In the genomic region with DNA sequence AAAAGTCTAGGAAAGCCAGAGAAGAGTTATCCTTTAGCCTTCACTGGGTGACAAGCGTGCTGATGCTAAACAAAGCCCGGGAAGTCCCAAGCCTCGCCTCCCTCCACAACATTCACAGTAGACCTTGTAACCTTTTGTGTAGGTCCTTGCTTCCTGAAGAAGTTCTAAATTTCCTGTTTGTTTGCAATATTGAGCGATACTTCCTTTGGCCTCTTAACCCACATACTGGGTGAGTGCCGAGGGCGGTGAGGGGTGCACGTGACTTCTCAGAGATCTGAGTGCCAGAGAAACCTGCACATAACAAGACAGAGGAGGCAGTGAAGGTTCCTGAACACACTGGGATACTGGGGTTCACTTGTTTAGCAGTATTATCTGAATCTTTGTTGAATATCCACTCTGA, we compare ENCODE assay signal across 11 cellular contexts.
DNase-seq lines count a peak whose midpoint lies in the region; ATAC-seq and FAIRE-seq lines count a peak whose summit lies in the region.
"Had no signal": no experiment of that assay in that cellular context is flagged by ENCODE, and none has a peak within 500 bp of the region (broad histone marks: within the 10 kb centered on the region; RNA-seq: fewer than 3 reads in every experiment).

No MANE protein-coding gene starts in this region.

- no peaks in the 10 kb centered on the region for H3K9me3 ChIP-seq in BLaER1

- H3K27ac Mint-ChIP-seq in T-helper 1 cell treated with Interleukin-12 subunit alpha and Interleukin-12 subunit beta and Interleukin-4 antibody, amounts not matched to agents 30 μg/mL and 1 μg/mL, for 36 hours, result peak overlapping the region; percentile 82
- H3K27ac Mint-ChIP-seq in activated naive CD8-positive, alpha-beta T cell treated with anti-CD3 and anti-CD28 coated beads for 36 hours, result peak overlapping the region; percentile 35
- peak overlapping the region; percentile 63 to 86 for H3K27ac Mint-ChIP-seq in natural killer cell treated with Interleukin-12 subunit alpha and Interleukin-12 subunit beta and Interleukin-15 and Interleukin-18, amount 100 ng/mL, for 72 hours

- H3K4me1 Mint-ChIP-seq in T-helper 1 cell treated with Interleukin-12 subunit alpha and Interleukin-12 subunit beta and Interleukin-4 antibody, amounts not matched to agents 30 μg/mL and 1 μg/mL, for 36 hours (ENCODE audit: low read depth), result peaks cover 21% of the 10 kb centered on the region
- peaks cover 20% of the 10 kb centered on the region for H3K4me1 Mint-ChIP-seq in activated naive CD8-positive, alpha-beta T cell treated with anti-CD3 and anti-CD28 coated beads for 36 hours
- peaks cover 21 to 29% of the 10 kb centered on the region in 2 donors for H3K4me1 Mint-ChIP-seq in natural killer cell treated with Interleukin-12 subunit alpha and Interleukin-12 subunit beta and Interleukin-15 and Interleukin-18, amount 100 ng/mL, for 72 hours (ENCODE audit: low read depth in 2 of 2)

- peak overlapping the region; percentile 48 for H3K4me3 Mint-ChIP-seq in T-helper 1 cell treated with Interleukin-12 subunit alpha and Interleukin-12 subunit beta and Interleukin-4 antibody, amounts not matched to agents 30 μg/mL and 1 μg/mL, for 36 hours
- H3K4me3 Mint-ChIP-seq in activated naive CD8-positive, alpha-beta T cell treated with anti-CD3 and anti-CD28 coated beads for 36 hours, result no peak overlapping the region
- H3K4me3 Mint-ChIP-seq in natural killer cell treated with Interleukin-12 subunit alpha and Interleukin-12 subunit beta and Interleukin-15 and Interleukin-18, amount 100 ng/mL, for 72 hours, result peak overlapping the region; percentile 71
- H3K4me3 Mint-ChIP-seq: nephron had no signal

- no peak overlapping the region for H3K9ac ChIP-seq in BLaER1

- no peak for FAIRE-seq in urothelium cell line (lab: Jason Lieb, UNC)

- ATAC-seq in natural killer cell treated with Interleukin-12 subunit alpha and Interleukin-12 subunit beta and Interleukin-15 and Interleukin-18, amount 100 ng/mL, for 72 hours, result peak; percentile 64 to 76
- ATAC-seq in GM19397 (IDR thresholded peaks at IDR 0.05; ENCODE audit: unreplicated experiment), result no peak

- no peak overlapping the region for H3K4me3 ChIP-seq in BLaER1

- peaks cover 34% of the 10 kb centered on the region for H3K4me1 ChIP-seq in BLaER1

- H3K4me2 ChIP-seq in BLaER1, result peak overlapping the region; percentile 48

- no peaks in the 10 kb centered on the region for H3K9me3 Mint-ChIP-seq in T-helper 1 cell treated with Interleukin-12 subunit alpha and Interleukin-12 subunit beta and Interleukin-4 antibody, amounts not matched to agents 30 μg/mL and 1 μg/mL, for 36 hours
- H3K9me3 Mint-ChIP-seq in activated naive CD8-positive, alpha-beta T cell treated with anti-CD3 and anti-CD28 coated beads for 36 hours, result no peaks in the 10 kb centered on the region
- H3K9me3 Mint-ChIP-seq in natural killer cell treated with Interleukin-12 subunit alpha and Interleukin-12 subunit beta and Interleukin-15 and Interleukin-18, amount 100 ng/mL, for 72 hours, result peaks cover 5% of the 10 kb centered on the region
- H3K9me3 Mint-ChIP-seq: nephron had no signal

- H3K27me3 ChIP-seq in BLaER1, result no peaks in the 10 kb centered on the region

- H3K36me3 ChIP-seq in BLaER1, result no peaks in the 10 kb centered on the region

- peaks cover 57% of the 10 kb centered on the region for H3K36me3 Mint-ChIP-seq in T-helper 1 cell treated with Interleukin-12 subunit alpha and Interleukin-12 subunit beta and Interleukin-4 antibody, amounts not matched to agents 30 μg/mL and 1 μg/mL, for 36 hours (ENCODE audit: low read depth)
- peaks cover 15% of the 10 kb centered on the region for H3K36me3 Mint-ChIP-seq in activated naive CD8-positive, alpha-beta T cell treated with anti-CD3 and anti-CD28 coated beads for 36 hours
- H3K36me3 Mint-ChIP-seq in natural killer cell treated with Interleukin-12 subunit alpha and Interleukin-12 subunit beta and Interleukin-15 and Interleukin-18, amount 100 ng/mL, for 72 hours, result peaks cover 11% of the 10 kb centered on the region

- H4K20me1 ChIP-seq in BLaER1, result no peaks in the 10 kb centered on the region

- H3K27me3 Mint-ChIP-seq in T-helper 1 cell treated with Interleukin-12 subunit alpha and Interleukin-12 subunit beta and Interleukin-4 antibody, amounts not matched to agents 30 μg/mL and 1 μg/mL, for 36 hours (ENCODE audit: low read depth), result no peaks in the 10 kb centered on the region
- H3K27me3 Mint-ChIP-seq in activated naive CD8-positive, alpha-beta T cell treated with anti-CD3 and anti-CD28 coated beads for 36 hours, result no peaks in the 10 kb centered on the region
- no peaks in the 10 kb centered on the region for H3K27me3 Mint-ChIP-seq in natural killer cell treated with Interleukin-12 subunit alpha and Interleukin-12 subunit beta and Interleukin-15 and Interleukin-18, amount 100 ng/mL, for 72 hours

- no peak overlapping the region; the same call in 1 of the 2 replicates for H3K27ac ChIP-seq in BLaER1

- no peak for DNase-seq in activated naive CD8-positive, alpha-beta T cell treated with anti-CD3 and anti-CD28 coated beads for 36 hours
- DNase-seq in natural killer cell treated with Interleukin-12 subunit alpha and Interleukin-12 subunit beta and Interleukin-15 and Interleukin-18, amount 100 ng/mL, for 72 hours (ENCODE audit: low spot score), result no peak
- DNase-seq in urothelium cell line (ENCODE audit: low spot score), result no peak
- DNase-seq in activated CD4-positive, CD25-positive, alpha-beta regulatory T cell treated with anti-CD3 and anti-CD28 coated beads, Interleukin-2, amount 50 U/mL, for 72 hours, result no peak
- DNase-seq in activated CD4-positive, CD25-positive, alpha-beta regulatory T cell (lab: John Stamatoyannopoulos, UW), result no peak
- DNase-seq: hypothalamus, SHP77 had no signal
